Comparison of ENCODE assay signal across 1 cellular context in the genomic region with DNA sequence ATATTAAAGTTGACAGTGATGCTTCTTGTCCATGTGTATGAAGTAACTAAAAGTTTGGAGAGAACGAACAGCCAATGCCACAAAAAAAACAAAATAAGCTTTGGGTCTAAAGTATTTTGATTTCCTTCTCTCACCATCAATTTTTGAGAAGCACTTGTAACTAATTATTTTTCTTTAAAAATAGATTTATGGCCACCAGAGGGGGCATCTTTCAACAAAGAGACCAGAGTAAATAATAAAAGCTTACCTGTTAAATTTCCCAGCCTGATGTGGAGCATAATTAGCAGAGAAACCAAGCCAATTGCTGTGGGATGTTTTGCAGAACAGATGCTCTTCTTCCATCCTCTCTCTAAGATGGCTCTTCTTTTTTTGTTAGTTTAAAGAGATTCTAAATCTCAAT.
TF ChIP-seq lines count a peak whose summit lies in the region.

No MANE protein-coding gene starts in this region.

TF ChIP-seq in neural cell, 6 proteins besides CTCF, POLR2A, EP300 and RAD21:
- TF ChIP-seq MXI1 (conservative IDR thresholded peaks at IDR 0.05; ENCODE audit: poor library complexity, severe bottlenecking) (no peak), REST (IDR thresholded peaks at IDR 0.05; ENCODE audit: borderline replicate concordance) (no peak), SMC3 (conservative IDR thresholded peaks at IDR 0.05; ENCODE audit: poor library complexity) (peak; percentile 58)
